In genomic region chr19:40159744-40160143, GRCh38 we compare ENCODE assay signal across 36 cellular contexts. TPM values are rescaled to one million over a fixed set of nuclear protein-coding genes. Genes with fewer than 3 reads are reported as not detected.
"Had no signal": no experiment of that assay in that cellular context is flagged by ENCODE, and none has a peak within 500 bp of the region (broad histone marks: within the 10 kb centered on the region; RNA-seq: fewer than 3 reads in every experiment).

No MANE protein-coding gene starts in this region.

- H3K9me3 Mint-ChIP-seq: activated B cell treated with CpG ODN at 0.5 μM for 24 hours; activated CD8-positive, alpha-beta T cell treated with anti-CD3 and anti-CD28 coated beads for 36 hours; activated naive CD4-positive, alpha-beta T cell treated with anti-CD3 and anti-CD28 coated beads, Interleukin-2, amount 50 U/mL, for 72 hours; activated naive CD8-positive, alpha-beta T cell treated with anti-CD3 and anti-CD28 coated beads, Interleukin-2, amount 10 ng/mL, durations not matched to agents 7 days and 5 days; activated T-cell treated with anti-CD3 and anti-CD28 coated beads, Interleukin-2, amount 50 U/mL, for 4 hours; activated T-helper 17 cell treated with anti-CD3 and anti-CD28 coated beads, Interleukin-2, amount 50 U/mL, for 72 hours; effector memory CD8-positive, alpha-beta T cell had no signal

- H3K27me3 ChIP-seq: brain microvascular endothelial cell, esophagus muscularis mucosa, foreskin keratinocyte, gastrocnemius medialis, heart left ventricle had no signal

- H3K27ac ChIP-seq: brain microvascular endothelial cell, esophagus muscularis mucosa, foreskin keratinocyte, gastrocnemius medialis, heart left ventricle, VCaP had no signal

- H3K4me3 Mint-ChIP-seq: activated B cell treated with CpG ODN at 0.5 μM for 24 hours; activated CD8-positive, alpha-beta T cell treated with anti-CD3 and anti-CD28 coated beads for 36 hours; activated naive CD8-positive, alpha-beta T cell treated with anti-CD3 and anti-CD28 coated beads, Interleukin-2, amount 10 ng/mL, durations not matched to agents 7 days and 5 days; activated T-cell treated with anti-CD3 and anti-CD28 coated beads, Interleukin-2, amount 50 U/mL, for 4 hours; activated T-helper 17 cell treated with anti-CD3 and anti-CD28 coated beads, Interleukin-2, amount 50 U/mL, for 72 hours; effector memory CD8-positive, alpha-beta T cell had no signal

- FAIRE-seq: astrocyte, bronchial epithelial cell, colon, TTC549 had no signal

- H3K9me3 ChIP-seq: esophagus muscularis mucosa, gastrocnemius medialis, heart left ventricle had no signal

- H3K27me3 Mint-ChIP-seq: activated B cell treated with CpG ODN at 0.5 μM for 24 hours; activated CD8-positive, alpha-beta T cell treated with anti-CD3 and anti-CD28 coated beads for 36 hours; activated naive CD8-positive, alpha-beta T cell treated with anti-CD3 and anti-CD28 coated beads, Interleukin-2, amount 10 ng/mL, durations not matched to agents 7 days and 5 days; activated T-helper 17 cell treated with anti-CD3 and anti-CD28 coated beads, Interleukin-2, amount 50 U/mL, for 72 hours; effector memory CD8-positive, alpha-beta T cell had no signal

- H3K27ac Mint-ChIP-seq: activated B cell treated with CpG ODN at 0.5 μM for 24 hours; activated CD8-positive, alpha-beta T cell treated with anti-CD3 and anti-CD28 coated beads for 36 hours; activated naive CD4-positive, alpha-beta T cell treated with anti-CD3 and anti-CD28 coated beads, Interleukin-2, amount 50 U/mL, for 72 hours; activated naive CD8-positive, alpha-beta T cell treated with anti-CD3 and anti-CD28 coated beads, Interleukin-2, amount 10 ng/mL, durations not matched to agents 7 days and 5 days; activated T-helper 17 cell treated with anti-CD3 and anti-CD28 coated beads, Interleukin-2, amount 50 U/mL, for 72 hours had no signal

- DNase-seq: activated B cell treated with CpG ODN at 0.5 μM for 24 hours; activated CD4-positive, alpha-beta T cell treated with anti-CD3 and anti-CD28 coated beads for 48 hours; activated CD4-positive, alpha-beta T cell treated with anti-CD3 and anti-CD28 coated beads, Interleukin-2, amount 50 U/mL, for 1 hour; activated CD4-positive, alpha-beta T cell treated with anti-CD3 and anti-CD28 coated beads, Interleukin-2, amount 50 U/mL, for 48 hours; activated CD8-positive, alpha-beta memory T cell treated with anti-CD3 and anti-CD28 coated beads for 24 hours; activated CD8-positive, alpha-beta T cell treated with anti-CD3 and anti-CD28 coated beads for 36 hours; activated effector memory CD4-positive, alpha-beta T cell treated with Interleukin-2 at 50 U/mL for 16 hours; activated gamma-delta T cell treated with Interleukin-2 at 50 U/mL for 16 hours; activated naive CD4-positive, alpha-beta T cell treated with Interleukin-2 at 50 U/mL for 16 hours; activated naive CD8-positive, alpha-beta T cell treated with anti-CD3 and anti-CD28 coated beads, Interleukin-2, amount 10 ng/mL, durations not matched to agents 7 days and 5 days; activated T-cell treated with anti-CD3 and anti-CD28 coated beads, Interleukin-2, amount 50 U/mL, for 4 hours; amniotic stem cell; anterior cingulate cortex; brain microvascular endothelial cell; cortex of kidney; dermis blood vessel endothelial cell; effector CD4-positive, alpha-beta T cell; effector memory CD8-positive, alpha-beta T cell; erythroblast; foreskin keratinocyte; gastrocnemius medialis; glutamatergic neuron; heart left ventricle; T-helper 2 cell had no signal

- H3K4me3 ChIP-seq: esophagus muscularis mucosa, gastrocnemius medialis, heart left ventricle had no signal

- H3K36me3 Mint-ChIP-seq: activated naive CD4-positive, alpha-beta T cell treated with anti-CD3 and anti-CD28 coated beads, Interleukin-2, amount 50 U/mL, for 72 hours; activated naive CD8-positive, alpha-beta T cell treated with anti-CD3 and anti-CD28 coated beads, Interleukin-2, amount 10 ng/mL, durations not matched to agents 7 days and 5 days had no signal

- H3K4me1 ChIP-seq: esophagus muscularis mucosa, foreskin keratinocyte, gastrocnemius medialis had no signal

- H3K36me3 ChIP-seq: brain microvascular endothelial cell, esophagus muscularis mucosa, gastrocnemius medialis, heart left ventricle had no signal

- ATAC-seq: activated CD4-positive, CD25-positive, alpha-beta regulatory T cell treated with anti-CD3 and anti-CD28 coated beads, Interleukin-2, amount 50 U/mL, for 24 hours; activated CD8-positive, alpha-beta T cell treated with anti-CD3 and anti-CD28 coated beads for 36 hours; activated naive CD4-positive, alpha-beta T cell treated with anti-CD3 and anti-CD28 coated beads, Interleukin-2, amount 50 U/mL, for 72 hours; activated T-cell treated with anti-CD3 and anti-CD28 coated beads, Interleukin-2, amount 50 U/mL, for 4 hours; activated T-helper 17 cell treated with anti-CD3 and anti-CD28 coated beads, Interleukin-2, amount 50 U/mL, for 72 hours; effector memory CD8-positive, alpha-beta T cell; foreskin keratinocyte; gastrocnemius medialis; heart left ventricle had no signal

RNA-seq across cellular contexts. Expression of gene TTC9B, which starts 58.4 kb away (rescaled TPM):
- total RNA-seq: activated B cell treated with CpG ODN at 0.5 μM for 24 hours; activated CD8-positive, alpha-beta T cell treated with anti-CD3 and anti-CD28 coated beads for 36 hours; activated naive CD4-positive, alpha-beta T cell treated with anti-CD3 and anti-CD28 coated beads, Interleukin-2, amount 50 U/mL, for 72 hours; activated naive CD8-positive, alpha-beta T cell treated with anti-CD3 and anti-CD28 coated beads, Interleukin-2, amount 10 ng/mL, durations not matched to agents 7 days and 5 days; activated T-cell treated with anti-CD3 and anti-CD28 coated beads, Interleukin-2, amount 50 U/mL, for 4 hours; astrocyte; bronchial epithelial cell; cardiac septum; chondrocyte; dermis blood vessel endothelial cell; esophagus muscularis mucosa; foreskin keratinocyte; gastrocnemius medialis; heart left ventricle; T-helper 1 cell treated with Interleukin-12 subunit alpha and Interleukin-12 subunit beta and Interleukin-4 antibody, amounts not matched to agents 30 ng/mL and 1 ng/mL, for 36 hours had no signal
- polyA plus RNA-seq: foreskin keratinocyte, heart left ventricle had no signal
